9 cellular contexts compared by ENCODE assay signal in genomic region chr1:1400576-1401456, GRCh38. TPM values are rescaled to one million over a fixed set of nuclear protein-coding genes. Genes with fewer than 3 reads are reported as not detected.
DNase-seq lines count a peak whose midpoint lies in the region; ATAC-seq and TF ChIP-seq lines count a peak whose summit lies in the region.
"Had no signal": no experiment of that assay in that cellular context is flagged by ENCODE, and none has a peak within 500 bp of the region (broad histone marks: within the 10 kb centered on the region; RNA-seq: fewer than 3 reads in every experiment).

No MANE protein-coding gene starts in this region.

- H3K9me3 ChIP-seq in SJCRH30 (replicated peaks) = no peaks in the 10 kb centered on the region
- no peaks in the 10 kb centered on the region for H3K9me3 ChIP-seq in esophagus squamous epithelium
- H3K9me3 ChIP-seq in sigmoid colon = no peaks in the 10 kb centered on the region

- TF ChIP-seq CTCF in GM12865 (IDR thresholded peaks at IDR 0.05; ENCODE audit: insufficient read depth, low read depth, low read length, missing control alignments) (no peak), esophagus squamous epithelium (IDR thresholded peaks at IDR 0.05) (no peak), sigmoid colon (IDR thresholded peaks at IDR 0.05) (no peak)

- ATAC-seq in GM21390 (IDR thresholded peaks at IDR 0.05; ENCODE audit: unreplicated experiment) (no peak), GM19395 (IDR thresholded peaks at IDR 0.05; ENCODE audit: unreplicated experiment) (no peak)

- DNase-seq in GM12865 (ENCODE audit: low read depth) = no peak
- DNase-seq in SJCRH30 = peak in 1 of 2 experiments; percentile 41
- DNase-seq in esophagus squamous epithelium (lab: John Stamatoyannopoulos, UW) = no peak
- no peak for DNase-seq in sigmoid colon
- DNase-seq in middle frontal gyrus (ENCODE audit: extremely low spot score, low spot score) = no peak
- DNase-seq in NCI-H345 treated with DMSO at 0.1 percent for 48 hours (lab: John Stamatoyannopoulos, UW; ENCODE audit: unreplicated experiment) = no peak

- H3K4me3 ChIP-seq in GM12865 (ENCODE audit: low read depth, low read length) (peak overlapping the region; percentile 81), SJCRH30 (peak overlapping the region; percentile 89), esophagus squamous epithelium (peak overlapping the region; percentile 91 to 99 (median 97)), sigmoid colon (peak overlapping the region in 1 of 4 donors; percentile 94)

- 78 to 79% methylated on average over 9 to 14 of the region's 22 CpGs for WGBS in esophagus squamous epithelium, 2 donors
- WGBS in sigmoid colon, 2 donors = 83 to 87% methylated on average over 22 of the region's 22 CpGs

- intact Hi-C loops in esophagus squamous epithelium (cut with DNase I) = no loop called here
- intact Hi-C loops in sigmoid colon (cut with DNase I) = no loop called here

- no peaks in the 10 kb centered on the region for H3K27me3 ChIP-seq in SJCRH30
- no peaks in the 10 kb centered on the region for H3K27me3 ChIP-seq in esophagus squamous epithelium
- H3K27me3 ChIP-seq in sigmoid colon = no peaks in the 10 kb centered on the region

- peaks cover 62% of the 10 kb centered on the region for H3K36me3 ChIP-seq in SJCRH30
- peaks cover 5 to 80% (median 32%) of the 10 kb centered on the region in 3 donors for H3K36me3 ChIP-seq in esophagus squamous epithelium
- H3K36me3 ChIP-seq in sigmoid colon = peaks cover 3 to 75% (median 36%) of the 10 kb centered on the region in 4 donors

- no peak for TF ChIP-seq EP300 in sigmoid colon (IDR thresholded peaks at IDR 0.05)

- peak overlapping the region; percentile 52; the same call in 1 of the 2 replicates for H3K27ac ChIP-seq in SJCRH30
- peak overlapping the region in 3 of 4 donors; percentile 88 to 94 (median 91) for H3K27ac ChIP-seq in esophagus squamous epithelium
- H3K27ac ChIP-seq in sigmoid colon = peak overlapping the region; percentile 81 to 91 (median 88)

- TF ChIP-seq POLR2A in esophagus squamous epithelium (IDR thresholded peaks at IDR 0.05) (no peak), sigmoid colon (IDR thresholded peaks at IDR 0.05) (no peak)

- peaks cover 14% of the 10 kb centered on the region for H3K4me1 ChIP-seq in SJCRH30
- peaks cover 26 to 81% (median 29%) of the 10 kb centered on the region in 3 donors for H3K4me1 ChIP-seq in esophagus squamous epithelium
- H3K4me1 ChIP-seq in sigmoid colon = peaks cover 0 to 59% (median 37%) of the 10 kb centered on the region in 4 donors

RNA-seq across cellular contexts. Expression of gene CCNL2, which starts 1.7 kb away (rescaled TPM):
- 124 and 196 TPM in 2 replicates for total RNA-seq in SJCRH30 (2014; rRNA removed; shearing (Covaris generic))
- total RNA-seq in esophagus squamous epithelium = 100 to 1,000 TPM in 2 of 4 donors, 10 to 100 TPM in 2; 42.5 to 213 (median 104) TPM
- 100 to 1,000 TPM; 139 to 375 (median 173) TPM for total RNA-seq in sigmoid colon
- polyA plus RNA-seq in sigmoid colon = 10 to 100 TPM; 15.0 to 99.6 (median 16.2) TPM

RNA-seq across cellular contexts. Expression of gene MRPL20, which starts 6.3 kb away (rescaled TPM):
- total RNA-seq in SJCRH30 (2014; rRNA removed; shearing (Covaris generic)) = 229 and 236 TPM in 2 replicates
- total RNA-seq in esophagus squamous epithelium (100 to 1,000 TPM in 3 of 4 donors, 10 to 100 TPM in 1; 98.0 to 157 (median 116) TPM), sigmoid colon (100 to 1,000 TPM; 133 to 235 (median 206) TPM)
- 100 to 1,000 TPM; 155 to 216 (median 171) TPM for polyA plus RNA-seq in sigmoid colon

RNA-seq across cellular contexts. Expression of gene ANKRD65, which starts 20.3 kb away (rescaled TPM):
- total RNA-seq in SJCRH30 (2014; rRNA removed; shearing (Covaris generic)) = 6.1 and 6.2 TPM in 2 replicates
- 10 to 100 TPM in 2 of 4 donors, 1 to 10 TPM in 2; 4.7 to 28.3 (median 14.4) TPM for total RNA-seq in esophagus squamous epithelium
- 10 to 100 TPM; 10.0 to 23.0 (median 15.8) TPM for total RNA-seq in sigmoid colon
- 1 to 10 TPM in 2 of 3 donors, under 1 TPM in 1; 0.69 to 5.4 (median 3.8) TPM for polyA plus RNA-seq in sigmoid colon
- total RNA-seq: mononuclear cell had no signal

RNA-seq across cellular contexts. Expression of gene AURKAIP1, which starts 25.8 kb away (rescaled TPM):
- 177 and 208 TPM in 2 replicates for total RNA-seq in SJCRH30 (2014; rRNA removed; shearing (Covaris generic))
- total RNA-seq in esophagus squamous epithelium (100 to 1,000 TPM in 3 of 4 donors, 10 to 100 TPM in 1; 92.7 to 134 (median 123) TPM), sigmoid colon (100 to 1,000 TPM in 3 of 4 donors, 10 to 100 TPM in 1; 89.3 to 143 (median 124) TPM)
- polyA plus RNA-seq in sigmoid colon = 100 to 1,000 TPM; 263 to 288 (median 271) TPM

RNA-seq across cellular contexts. Expression of gene VWA1, which starts 34.7 kb away (rescaled TPM):
- 0.58 and 3.3 TPM in 2 replicates for total RNA-seq in SJCRH30 (2014; rRNA removed; shearing (Covaris generic))
- total RNA-seq in esophagus squamous epithelium (10 to 100 TPM; 20.0 to 55.0 (median 34.6) TPM), sigmoid colon (100 to 1,000 TPM in 1 of 4 donors, 10 to 100 TPM in 3; 47.1 to 107 (median 71.1) TPM)
- polyA plus RNA-seq in sigmoid colon = 10 to 100 TPM in 1 of 3 donors, 1 to 10 TPM in 2; 2.4 to 44.2 (median 3.7) TPM
